Comparison of ENCODE assay signal across 21 cellular contexts in the genomic region with DNA sequence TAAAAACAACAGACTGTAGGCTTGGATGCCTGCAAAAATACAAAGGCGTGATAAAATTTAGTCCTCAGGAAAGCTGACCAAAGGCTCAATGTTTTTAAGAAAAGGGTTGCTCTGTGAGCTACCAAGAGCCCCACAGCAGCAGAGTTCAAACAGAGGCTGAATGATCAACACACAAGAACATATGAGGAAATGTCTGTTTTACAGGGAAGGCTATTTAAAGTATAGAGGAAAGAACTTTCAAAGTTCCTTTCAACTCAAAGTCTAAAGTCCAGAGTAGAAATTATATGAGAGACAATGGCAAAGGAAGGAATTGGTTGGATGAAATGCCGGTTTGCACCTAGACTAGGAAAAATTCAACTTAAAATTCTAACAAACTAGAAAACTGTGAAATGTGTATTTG. TPM values are rescaled to one million over a fixed set of nuclear protein-coding genes. Genes with fewer than 3 reads are reported as not detected.
DNase-seq lines count a peak whose midpoint lies in the region; ATAC-seq, FAIRE-seq and TF ChIP-seq lines count a peak whose summit lies in the region.
"Had no signal": no experiment of that assay in that cellular context is flagged by ENCODE, and none has a peak within 500 bp of the region (broad histone marks: within the 10 kb centered on the region; RNA-seq: fewer than 3 reads in every experiment).

No MANE protein-coding gene starts in this region.

- H3K4me3 Mint-ChIP-seq in Caco-2 (ENCODE audit: unreplicated experiment) = no peak overlapping the region
- H3K4me3 Mint-ChIP-seq in dendritic cell treated with granulocyte-macrophage colony-stimulating factor and Interleukin-4, amounts not matched to agents 40 ng/mL and 50 ng/mL, for 4 days = no peak overlapping the region
- H3K4me3 Mint-ChIP-seq in activated CD4-positive, alpha-beta memory T cell treated with anti-CD3 and anti-CD28 coated beads for 36 hours = no peak overlapping the region
- H3K4me3 Mint-ChIP-seq: activated naive CD4-positive, alpha-beta T cell treated with anti-CD3 and anti-CD28 coated beads for 36 hours; activated T-cell treated with anti-CD3 and anti-CD28 coated beads, Interleukin-2, amount 50 U/mL, for 4 hours had no signal

- peaks cover 21% of the 10 kb centered on the region for H3K4me1 Mint-ChIP-seq in Caco-2 (ENCODE audit: low read depth, unreplicated experiment)
- peaks cover 24% of the 10 kb centered on the region for H3K4me1 Mint-ChIP-seq in dendritic cell treated with granulocyte-macrophage colony-stimulating factor and Interleukin-4, amounts not matched to agents 40 ng/mL and 50 ng/mL, for 4 days (ENCODE audit: low read depth)
- H3K4me1 Mint-ChIP-seq in activated CD4-positive, alpha-beta memory T cell treated with anti-CD3 and anti-CD28 coated beads for 36 hours (ENCODE audit: low read depth) = peaks cover 12% of the 10 kb centered on the region

- peaks cover 5% of the 10 kb centered on the region for H3K36me3 Mint-ChIP-seq in Caco-2 (ENCODE audit: insufficient read depth, unreplicated experiment)
- no peaks in the 10 kb centered on the region for H3K36me3 Mint-ChIP-seq in dendritic cell treated with granulocyte-macrophage colony-stimulating factor and Interleukin-4, amounts not matched to agents 40 ng/mL and 50 ng/mL, for 4 days (ENCODE audit: low read depth)
- H3K36me3 Mint-ChIP-seq in activated CD4-positive, alpha-beta memory T cell treated with anti-CD3 and anti-CD28 coated beads for 36 hours = peaks cover 2% of the 10 kb centered on the region

- FAIRE-seq in pancreas (lab: Jason Lieb, UNC) = peak; percentile 20

- 58 to 63% methylated on average over 2 of the region's 2 CpGs for WGBS in pancreas, 2 donors
- WGBS in neuronal stem cell (ENCODE audit: extremely low coverage in 2 of 2, insufficient read length in 2 of 2, insufficient replicate concordance in 1 of 2), 2 donors = no CpG with 5 or more reads among the region's 2 CpGs

- peak overlapping the region in 1 of 4 donors; percentile 45 for H3K27ac ChIP-seq in pancreas
- H3K27ac ChIP-seq in neuronal stem cell (replicated peaks; ENCODE audit: low read length) = no peak overlapping the region
- H3K27ac ChIP-seq: tibial nerve had no signal

- CTCF ChIA-PET in Caco-2 (lab: Charles Lee) = interaction anchor here (0.6 kb wide), 1 partner anchor 613 kb away, joined by 3 read pairs; no protein-coding TSS in a partner anchor
- CTCF ChIA-PET in activated CD4-positive, alpha-beta memory T cell treated with anti-CD3 and anti-CD28 coated beads for 36 hours (lab: Charles Lee) = interaction anchor here (1.4 kb wide), 1 partner anchor 30 kb away, joined by 4 read pairs; no protein-coding TSS in a partner anchor

- no peaks in the 10 kb centered on the region for H3K9me3 Mint-ChIP-seq in Caco-2 (ENCODE audit: unreplicated experiment)
- H3K9me3 Mint-ChIP-seq in dendritic cell treated with granulocyte-macrophage colony-stimulating factor and Interleukin-4, amounts not matched to agents 40 ng/mL and 50 ng/mL, for 4 days = no peaks in the 10 kb centered on the region
- H3K9me3 Mint-ChIP-seq in activated CD4-positive, alpha-beta memory T cell treated with anti-CD3 and anti-CD28 coated beads for 36 hours = no peaks in the 10 kb centered on the region
- H3K9me3 Mint-ChIP-seq: activated naive CD4-positive, alpha-beta T cell treated with anti-CD3 and anti-CD28 coated beads for 36 hours; activated T-cell treated with anti-CD3 and anti-CD28 coated beads, Interleukin-2, amount 50 U/mL, for 4 hours had no signal

- intact Hi-C loops in Caco-2 (cut with micrococcal nuclease; ENCODE audit: unreplicated experiment) = no loop called here
- intact Hi-C loops in dendritic cell treated with granulocyte-macrophage colony-stimulating factor and Interleukin-4, amounts not matched to agents 40 ng/mL and 50 ng/mL, for 4 days (cut with micrococcal nuclease) = loop anchor here (5.0 kb wide), 1 partner anchor 47 kb away; no protein-coding TSS in a partner anchor
- intact Hi-C loops in pancreas (cut with DNase I) = no loop called here
- intact Hi-C loops in activated CD4-positive, alpha-beta memory T cell treated with anti-CD3 and anti-CD28 coated beads for 36 hours (cut with micrococcal nuclease) = no loop called here

- H3K27ac Mint-ChIP-seq in Caco-2 (ENCODE audit: unreplicated experiment) = peak overlapping the region; percentile 62
- H3K27ac Mint-ChIP-seq in dendritic cell treated with granulocyte-macrophage colony-stimulating factor and Interleukin-4, amounts not matched to agents 40 ng/mL and 50 ng/mL, for 4 days = peak overlapping the region; percentile 39
- no peak overlapping the region for H3K27ac Mint-ChIP-seq in activated CD4-positive, alpha-beta memory T cell treated with anti-CD3 and anti-CD28 coated beads for 36 hours
- H3K27ac Mint-ChIP-seq: activated naive CD4-positive, alpha-beta T cell treated with anti-CD3 and anti-CD28 coated beads for 36 hours had no signal

- no peak overlapping the region for H3K14ac ChIP-seq in neuronal stem cell (ENCODE audit: low read length)

- no peak overlapping the region for H3K23ac ChIP-seq in neuronal stem cell (ENCODE audit: low read depth, low read length, poor library complexity)

- H3K4me3 ChIP-seq in Caco-2 (ENCODE audit: low read depth, low read length) = no peak overlapping the region
- no peak overlapping the region for H3K4me3 ChIP-seq in pancreas
- H3K4me3 ChIP-seq in neuronal stem cell (ENCODE audit: low read length in 2 of 2) = no peak overlapping the region
- H3K4me3 ChIP-seq: tibial nerve had no signal

- TF ChIP-seq CTCF in Caco-2 (IDR thresholded peaks at IDR 0.05; ENCODE audit: insufficient read depth in 1 of 2, low read depth in 1 of 2, low read length in 1 of 2, severe bottlenecking in 1 of 2, unreplicated experiment in 1 of 2) = no peak
- no peak for TF ChIP-seq CTCF in pancreas (IDR thresholded peaks at IDR 0.05)

- peak in 3 of 4 donors; percentile 54 to 69 (median 59) for ATAC-seq in pancreas
- ATAC-seq in GM19023 (IDR thresholded peaks at IDR 0.05; ENCODE audit: unreplicated experiment) = no peak
- ATAC-seq: activated T-cell treated with anti-CD3 and anti-CD28 coated beads, Interleukin-2, amount 50 U/mL, for 4 hours; stimulated activated naive CD8-positive, alpha-beta T cell treated with anti-CD3 and anti-CD28 coated beads, Interleukin-15, Interleukin-2, amounts not matched to agents 100 U/mL and 50 U/mL, for 24 hours had no signal

- POLR2A ChIA-PET in Caco-2 (lab: Charles Lee) = no interaction called here
- POLR2A ChIA-PET in activated CD4-positive, alpha-beta memory T cell treated with anti-CD3 and anti-CD28 coated beads for 36 hours (lab: Charles Lee) = no interaction called here

- no peak overlapping the region for H3K4ac ChIP-seq in neuronal stem cell (ENCODE audit: low read length)

- H3K18ac ChIP-seq in neuronal stem cell (ENCODE audit: low read length) = no peak overlapping the region

- H4K91ac ChIP-seq in neuronal stem cell (ENCODE audit: low read depth, low read length, poor library complexity) = no peak overlapping the region

- no peak overlapping the region for H2BK120ac ChIP-seq in neuronal stem cell (ENCODE audit: low read depth, low read length)

- DNase-seq in Caco-2 (no peak), LoVo (ENCODE audit: low spot score) (peak; percentile 17), pancreas (no peak), neuronal stem cell (ENCODE audit: low spot score) (no peak)
- no peak for DNase-seq in activated naive CD4-positive, alpha-beta T cell (lab: John Stamatoyannopoulos, UW)
- no peak for DNase-seq in activated CD4-positive, alpha-beta memory T cell treated with anti-CD3 and anti-CD28 coated beads for 36 hours
- DNase-seq: activated CD4-positive, alpha-beta T cell treated with anti-CD3 and anti-CD28 coated beads for 1 hour; activated CD8-positive, alpha-beta memory T cell treated with anti-CD3 and anti-CD28 coated beads for 24 hours; activated naive CD4-positive, alpha-beta T cell treated with anti-CD3 and anti-CD28 coated beads for 36 hours; activated T-cell treated with anti-CD3 and anti-CD28 coated beads, Interleukin-2, amount 50 U/mL, for 4 hours; amygdala; central memory CD4-positive, alpha-beta T cell; foreskin fibroblast; GOT3; hippocampal formation; NCI-H524; stimulated activated CD4-positive, alpha-beta T cell treated with anti-CD3 and anti-CD28 coated beads, Interleukin-4, amount 100 ng/mL, for 24 hours; stimulated activated naive CD8-positive, alpha-beta T cell treated with anti-CD3 and anti-CD28 coated beads, Interleukin-15, Interleukin-2, amounts not matched to agents 100 U/mL and 50 U/mL, for 24 hours had no signal

- H4K8ac ChIP-seq in neuronal stem cell (ENCODE audit: low read depth, low read length) = no peak overlapping the region

- H3K9me3 ChIP-seq in Caco-2 (no peaks in the 10 kb centered on the region), pancreas (no peaks in the 10 kb centered on the region), neuronal stem cell (replicated peaks in 1 of 2; ENCODE audit: control insufficient read depth in 2 of 2, insufficient read depth in 1 of 2, low read depth in 1 of 2, low read length in 2 of 2) (peaks cover 0 to 15% of the 10 kb centered on the region in 2 donors)
- H3K9me3 ChIP-seq: tibial nerve had no signal

- H3K27me3 ChIP-seq in Caco-2 (replicated peaks; ENCODE audit: control insufficient read depth, insufficient read depth, low read length) (no peaks in the 10 kb centered on the region), pancreas (no peaks in the 10 kb centered on the region), neuronal stem cell (ENCODE audit: control insufficient read depth in 3 of 3, insufficient read depth in 3 of 3, low read depth in 1 of 3, low read length in 3 of 3) (no peaks in the 10 kb centered on the region)
- H3K27me3 ChIP-seq: tibial nerve had no signal

- H3K9ac ChIP-seq in neuronal stem cell (ENCODE audit: low read depth, low read length, poor library complexity) = no peak overlapping the region

- no peaks in the 10 kb centered on the region for H3K27me3 Mint-ChIP-seq in Caco-2 (ENCODE audit: insufficient read depth, unreplicated experiment)
- no peaks in the 10 kb centered on the region for H3K27me3 Mint-ChIP-seq in dendritic cell treated with granulocyte-macrophage colony-stimulating factor and Interleukin-4, amounts not matched to agents 40 ng/mL and 50 ng/mL, for 4 days
- H3K27me3 Mint-ChIP-seq in activated CD4-positive, alpha-beta memory T cell treated with anti-CD3 and anti-CD28 coated beads for 36 hours = no peaks in the 10 kb centered on the region

- no peaks in the 10 kb centered on the region for H3K36me3 ChIP-seq in Caco-2 (ENCODE audit: control insufficient read depth, insufficient read depth, low read length)
- no peaks in the 10 kb centered on the region for H3K36me3 ChIP-seq in pancreas
- peaks cover 0 to 15% of the 10 kb centered on the region in 2 donors for H3K36me3 ChIP-seq in neuronal stem cell (replicated peaks in 1 of 2; ENCODE audit: control insufficient read depth in 2 of 2, insufficient read depth in 2 of 2, low read length in 2 of 2)
- H3K36me3 ChIP-seq: tibial nerve had no signal

- no peak overlapping the region for H2BK5ac ChIP-seq in neuronal stem cell (ENCODE audit: low read length)

- H3K4me2 ChIP-seq in neuronal stem cell (ENCODE audit: insufficient read depth, low read length, poor library complexity, severe bottlenecking) = no peak overlapping the region

- H2AK5ac ChIP-seq in neuronal stem cell (ENCODE audit: low read depth, low read length) = no peak overlapping the region

- peaks cover 15% of the 10 kb centered on the region for H3K4me1 ChIP-seq in Caco-2
- H3K4me1 ChIP-seq in pancreas = peaks cover 22 to 31% (median 26%) of the 10 kb centered on the region in 3 donors
- peaks cover 0 to 1% of the 10 kb centered on the region in 2 donors for H3K4me1 ChIP-seq in neuronal stem cell (ENCODE audit: control insufficient read depth in 2 of 2, insufficient read depth in 1 of 2, low read depth in 1 of 2, low read length in 2 of 2)

- BruUV-seq in Caco-2 (replicated peaks; lab: Mats Ljungman, UMichigan) = no TSS peak

- no peak overlapping the region for H2BK15ac ChIP-seq in neuronal stem cell (ENCODE audit: low read length)

- no peak overlapping the region for H2BK12ac ChIP-seq in neuronal stem cell (ENCODE audit: low read length)

- peaks cover 5% of the 10 kb centered on the region for H3K79me1 ChIP-seq in neuronal stem cell (ENCODE audit: low read depth, low read length)

- no peak overlapping the region for H2AFZ ChIP-seq in neuronal stem cell (ENCODE audit: low read length)

RNA-seq across cellular contexts. Expression of a gene that starts 8.6 kb away (rescaled TPM):
- total RNA-seq in Caco-2 (2022) = 89.2 and 102 TPM in 2 replicates
- total RNA-seq in pancreas = 10 to 100 TPM; 56.9 to 73.5 (median 66.0) TPM
- 10 to 100 TPM; 44.2 to 54.2 TPM for polyA plus RNA-seq in pancreas
- 10 to 100 TPM; 33.6 to 34.1 TPM for total RNA-seq in activated CD4-positive, alpha-beta memory T cell treated with anti-CD3 and anti-CD28 coated beads for 36 hours
- polyA plus RNA-seq in neuronal stem cell (2013, experiment 1 of 2) = 114 TPM
- polyA plus RNA-seq in neuronal stem cell (2013, experiment 2 of 2) = 114 TPM
